ENCODE assay signal across 2 cellular contexts in the genomic region with DNA sequence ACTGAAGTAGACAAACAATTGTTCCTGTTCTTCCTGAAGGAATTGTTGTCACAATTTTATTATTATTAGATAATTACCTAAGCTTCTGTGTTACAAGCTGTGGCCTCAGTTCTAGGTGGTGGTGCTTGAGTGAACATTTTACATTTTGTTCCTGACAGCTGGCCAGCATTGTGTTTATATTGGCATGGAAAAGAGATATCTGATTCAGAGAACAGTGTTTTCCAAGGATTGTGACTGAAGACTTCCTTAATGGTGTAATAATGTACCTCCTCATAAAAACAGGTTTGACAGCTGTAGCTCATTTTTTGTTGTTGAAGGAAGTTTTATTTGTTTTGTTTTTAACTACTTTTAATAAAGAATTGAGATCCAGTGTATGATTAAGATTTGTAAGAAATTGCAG.
TF ChIP-seq lines count a peak whose summit lies in the region.

No MANE protein-coding gene starts in this region.

TF ChIP-seq in A549, 52 proteins besides CTCF, POLR2A, EP300 and RAD21:
- TF ChIP-seq GATA3 (IDR thresholded peaks at IDR 0.05; ENCODE audit: borderline replicate concordance) (peak; percentile 48; the same call in 1 of the 2 replicates), SMC3 (IDR thresholded peaks at IDR 0.05) (no peak)

TF ChIP-seq in IMR-90, 13 proteins besides CTCF, POLR2A, EP300 and RAD21:
- TF ChIP-seq MXI1 (IDR thresholded peaks at IDR 0.05; ENCODE audit: borderline replicate concordance, low read depth, low read length) (no peak), CEBPB (IDR thresholded peaks at IDR 0.05; ENCODE audit: low read depth, low read length) (peak; percentile 18; the same call in 1 of the 2 replicates)
